In the genomic region with DNA sequence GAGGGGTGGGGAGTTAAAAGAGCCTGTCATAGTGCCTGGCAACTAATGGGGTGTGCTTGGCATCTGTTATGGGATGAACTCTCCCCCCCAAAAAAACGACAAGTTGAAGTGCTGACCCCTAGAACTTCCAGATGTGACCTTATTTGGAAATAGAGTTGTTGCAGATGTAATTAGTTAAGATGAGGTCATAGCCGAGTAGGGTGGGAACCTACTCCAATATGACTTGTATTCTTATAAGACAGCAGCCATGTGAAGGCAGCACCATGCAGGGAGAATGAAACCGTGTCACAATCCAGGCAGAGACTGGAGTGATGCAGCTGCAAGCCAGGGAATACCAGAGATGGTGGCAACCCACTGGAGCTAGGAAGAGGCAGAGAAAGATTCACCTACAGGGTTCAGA, we compare ENCODE assay signal across 19 cellular contexts.
"Had no signal": no experiment of that assay in that cellular context is flagged by ENCODE, and none has a peak within 500 bp of the region (broad histone marks: within the 10 kb centered on the region; RNA-seq: fewer than 3 reads in every experiment).

No MANE protein-coding gene starts in this region.

- H3K4me2 ChIP-seq: hepatocyte had no signal

- DNase-seq: activated CD4-positive, alpha-beta T cell treated with anti-CD3 and anti-CD28 coated beads for 4 hours; activated CD8-positive, alpha-beta memory T cell treated with anti-CD3 and anti-CD28 coated beads, Interleukin-2, amount 50 U/mL, for 4 hours; activated CD8-positive, alpha-beta T cell treated with anti-CD3 and anti-CD28 coated beads for 36 hours; activated naive CD8-positive, alpha-beta T cell treated with anti-CD3 and anti-CD28 coated beads, Interleukin-2, amount 10 ng/mL, durations not matched to agents 7 days and 5 days; activated T-cell treated with anti-CD3 and anti-CD28 coated beads, Interleukin-2, amount 50 U/mL, for 72 hours; mucosa of descending colon; natural killer cell; psoas muscle; sigmoid colon; stimulated activated CD4-positive, alpha-beta T cell treated with anti-CD3 and anti-CD28 coated beads, Interleukin-12 subunit alpha, Interleukin-12 subunit beta, amount 100 ng/mL, for 4 hours; stimulated activated naive CD4-positive, alpha-beta T cell treated with Interleukin-2 at 50 U/mL for 16 hours; T1000; WERI-Rb-1 had no signal

- H3K36me3 ChIP-seq: breast epithelium, sigmoid colon, suprapubic skin, WERI-Rb-1 had no signal

- H2AFZ ChIP-seq: hepatocyte had no signal

- H3K9me3 ChIP-seq: breast epithelium, mucosa of descending colon, psoas muscle, sigmoid colon, suprapubic skin had no signal

- ATAC-seq: activated CD8-positive, alpha-beta T cell treated with anti-CD3 and anti-CD28 coated beads for 36 hours; activated T-cell treated with anti-CD3 and anti-CD28 coated beads, Interleukin-2, amount 50 U/mL, for 72 hours; mucosa of descending colon; natural killer cell; psoas muscle had no signal

- FAIRE-seq: colon, endothelial cell of umbilical vein had no signal

- H3K27me3 ChIP-seq: breast epithelium, hepatocyte, sigmoid colon, suprapubic skin had no signal

- H3K4me3 ChIP-seq: breast epithelium, hepatocyte, lung, mucosa of descending colon, psoas muscle, sigmoid colon, suprapubic skin had no signal

- H3K4me1 ChIP-seq: breast epithelium, psoas muscle had no signal

- H3K27ac ChIP-seq: breast epithelium, hepatocyte, psoas muscle, sigmoid colon, suprapubic skin, WERI-Rb-1 had no signal
